ENCODE assay signal across 8 cellular contexts in the genomic region with DNA sequence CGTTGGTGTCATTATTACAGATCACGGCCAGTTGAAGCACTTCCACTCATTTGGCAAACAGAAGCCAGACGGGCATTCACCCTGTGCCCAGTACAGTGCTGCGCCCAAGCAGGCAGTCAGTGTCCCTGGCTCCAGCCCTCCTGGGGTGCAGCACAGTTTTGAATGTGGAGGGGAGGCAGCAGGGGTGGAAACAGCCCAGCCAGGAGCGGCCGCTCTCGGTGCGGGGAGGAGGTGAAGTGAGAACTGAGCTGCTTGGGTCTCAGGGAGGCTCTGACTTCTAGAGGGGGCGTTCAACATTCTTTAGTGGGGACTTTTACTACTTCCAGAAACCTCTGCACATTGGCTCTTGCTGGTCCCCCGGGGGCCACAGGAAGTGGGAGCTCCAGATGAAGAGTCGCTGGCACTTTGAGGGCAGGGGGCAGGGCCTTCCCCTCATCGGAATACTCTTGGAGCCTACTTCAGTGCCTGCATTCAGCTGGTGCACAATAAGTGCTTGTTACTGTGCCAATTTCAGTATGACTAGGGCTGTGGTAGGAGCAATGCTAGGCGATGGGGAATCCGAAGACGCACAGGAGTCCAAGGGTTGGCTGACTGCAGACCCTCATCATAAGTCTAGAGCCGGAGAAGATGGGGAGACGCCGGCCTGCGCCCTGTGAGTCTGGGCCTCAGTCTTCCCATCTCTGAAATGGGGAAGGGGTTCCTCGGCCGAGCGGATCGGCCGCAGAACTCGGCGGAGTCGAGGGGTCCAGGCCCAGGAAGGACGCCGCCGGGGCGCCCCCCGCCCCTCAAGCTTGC.
A peak's percentile ranks its signal among the peaks of the same experiment; 100 is the strongest.
DNase-seq lines count a peak whose midpoint lies in the region; ATAC-seq and TF ChIP-seq lines count a peak whose summit lies in the region.

No MANE protein-coding gene starts in this region.

- H3K4me3 ChIP-seq in fibroblast of pulmonary artery (replicated peaks; ENCODE audit: low read depth, low read length) = peak overlapping the region; percentile 53

- CTCF ChIA-PET in RWPE1 (lab: Yijun Ruan, JAX) = interaction anchor here (0.8 to 2.4 kb wide), 2 partner anchors 63 to 131 kb away, joined by 3 to 13 read pairs; no protein-coding TSS in a partner anchor

- TF ChIP-seq CTCF in RWPE1 (conservative IDR thresholded peaks at IDR 0.05; ENCODE audit: low read depth) = no peak
- TF ChIP-seq CTCF in fibroblast of pulmonary artery (IDR thresholded peaks at IDR 0.05; ENCODE audit: low read length, missing control alignments) = no peak

- POLR2A ChIA-PET in RWPE1 (lab: Yijun Ruan, JAX; ENCODE audit: low non-redundant PET) = no interaction called here

- peak overlapping the region; percentile 99 for H3K27ac ChIP-seq in RWPE1

- ATAC-seq in GM18909 (IDR thresholded peaks at IDR 0.05; ENCODE audit: poor library complexity, unreplicated experiment) (peak; percentile 7), HG02970 (IDR thresholded peaks at IDR 0.05; ENCODE audit: low FRiP score, unreplicated experiment) (no peak), GM18873 (IDR thresholded peaks at IDR 0.05; ENCODE audit: low FRiP score, unreplicated experiment) (no peak), HG02610 (IDR thresholded peaks at IDR 0.05; ENCODE audit: unreplicated experiment) (no peak)

- no peak for DNase-seq in RWPE1 (ENCODE audit: low spot score)
- no peak for DNase-seq in fibroblast of pulmonary artery (ENCODE audit: low read depth)
- peak; percentile 54 for DNase-seq in retina
- no peak for DNase-seq in NCI-H1436 (lab: John Stamatoyannopoulos, UW)
